Comparison of ENCODE assay signal across 8 cellular contexts in the genomic region with DNA sequence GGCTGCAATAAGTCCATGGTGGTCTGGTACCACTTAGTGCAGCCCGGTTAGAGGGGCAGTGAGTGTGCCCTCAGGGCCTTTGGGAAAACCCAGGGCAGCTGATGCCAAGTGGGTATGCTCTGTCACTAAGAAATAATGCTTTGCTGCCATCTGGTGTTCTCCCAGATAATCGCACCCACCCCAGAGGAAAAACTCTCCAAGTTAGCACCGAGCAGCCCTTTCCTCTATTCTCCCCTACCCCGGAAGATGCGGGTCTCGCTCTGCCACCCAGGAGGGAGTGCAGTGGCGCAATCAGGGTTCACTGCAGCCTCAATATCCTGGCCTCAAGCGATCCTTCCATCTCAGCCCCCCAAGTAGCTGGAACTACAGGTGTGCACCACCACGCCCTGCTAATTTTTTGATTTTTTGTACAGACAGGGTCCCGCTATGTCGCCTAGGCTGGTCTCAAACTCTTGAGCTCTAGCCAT. TPM values are rescaled to one million over a fixed set of nuclear protein-coding genes. Genes with fewer than 3 reads are reported as not detected.
DNase-seq lines count a peak whose midpoint lies in the region; ATAC-seq, FAIRE-seq and TF ChIP-seq lines count a peak whose summit lies in the region.

No MANE protein-coding gene starts in this region.

- H3K4me1 ChIP-seq in GM23338 (ENCODE audit: insufficient read depth) (no peaks in the 10 kb centered on the region), HepG2 (ENCODE audit: insufficient read depth, low read length) (peaks cover 44% of the 10 kb centered on the region)

- TF ChIP-seq EP300 in HepG2 (IDR thresholded peaks at IDR 0.05; ENCODE audit: low read depth in 2 of 2, low read length in 2 of 2) (no peak), HepG2 (CRISPR knock-in tag; IDR thresholded peaks at IDR 0.05; ENCODE audit: borderline replicate concordance) (no peak)

- H4K20me1 ChIP-seq in GM23338 (replicated peaks; ENCODE audit: insufficient read depth), result no peaks in the 10 kb centered on the region
- H4K20me1 ChIP-seq in HepG2 (ENCODE audit: insufficient read depth, low read length), result no peaks in the 10 kb centered on the region

- H3K27ac Mint-ChIP-seq in GM23338, result no peak overlapping the region

- H3K27me3 ChIP-seq in BJ (ENCODE audit: control insufficient read depth, insufficient read depth, low read length), result no peaks in the 10 kb centered on the region
- no peaks in the 10 kb centered on the region for H3K27me3 ChIP-seq in GM23338 (ENCODE audit: insufficient read depth)
- H3K27me3 ChIP-seq in HepG2 (ENCODE audit: control insufficient read depth in 1 of 2, insufficient read depth in 2 of 2, low read length in 2 of 2), result no peaks in the 10 kb centered on the region

- H3K4me3 ChIP-seq in BJ (ENCODE audit: low read depth, low read length), result no peak overlapping the region
- H3K4me3 ChIP-seq in GM23338, result no peak overlapping the region
- no peak overlapping the region for H3K4me3 ChIP-seq in choroid plexus epithelial cell (ENCODE audit: low read depth, low read length)
- no peak overlapping the region; a peak in 1 of 6 replicates for H3K4me3 ChIP-seq in HepG2 (replicated peaks in 1 of 3; ENCODE audit: insufficient read depth in 1 of 3, low read depth in 2 of 3, low read length in 3 of 3)

- H3K4me1 Mint-ChIP-seq in GM23338, result no peaks in the 10 kb centered on the region

- TF ChIP-seq RAD21 in HepG2 (CRISPR knock-in tag; IDR thresholded peaks at IDR 0.05), result peak; percentile 89

- peak; percentile 78 for FAIRE-seq in HepG2 (lab: Jason Lieb, UNC)

- no peak for DNase-seq in BJ (ENCODE audit: low read depth)
- DNase-seq in GM23338 (ENCODE audit: low spot score), result peak; percentile 89
- DNase-seq in NCI-H510A (lab: John Stamatoyannopoulos, UW), result peak; percentile 14
- peak; percentile 52 to 71 for DNase-seq in activated CD4-positive, alpha-beta T cell treated with anti-CD3 and anti-CD28 coated beads for 4 hours
- DNase-seq in choroid plexus epithelial cell (ENCODE audit: low read depth), result peak; percentile 67
- DNase-seq in HepG2 (ENCODE audit: low spot score), result peak; percentile 60
- DNase-seq in stimulated activated CD4-positive, alpha-beta T cell treated with anti-CD3 and anti-CD28 coated beads, TNF-alpha, amount 100 ng/mL, for 24 hours (ENCODE audit: low read depth in 3 of 3), result peak; percentile 44 to 58 (median 48)

- CTCF ChIA-PET in BJ (lab: Yijun Ruan, JAX) (interaction anchor here (0.6 to 5.4 kb wide), 45 partner anchors 12 to 776 kb away, joined by 3 to 56 read pairs (median 4); partner anchors contain the start of genes CIAO2A and DAPK2), HepG2 (lab: Yijun Ruan, JAX; ENCODE audit: low intra/inter-chr PET ratio, low total read pairs) (interaction anchor here (1.3 to 3.8 kb wide), 6 partner anchors 21 to 458 kb away, joined by 3 to 31 read pairs (median 4); no protein-coding TSS in a partner anchor)

- TF ChIP-seq POLR2A in HepG2 (IDR thresholded peaks at IDR 0.05; ENCODE audit: insufficient read depth in 1 of 2, low read depth in 2 of 2, low read length in 2 of 2), result no peak

- intact Hi-C loops in HepG2 (cut with micrococcal nuclease; ENCODE audit: unreplicated experiment), result loop anchor here (1.0 to 5.0 kb wide), 4 partner anchors 120 to 455 kb away; no protein-coding TSS in a partner anchor

- WGBS in HepG2 (ENCODE audit: low lambda C conversion rate), result 90% methylated on average over 3 of the region's 11 CpGs

- in situ Hi-C loops in HepG2 (cut with HindIII; ENCODE audit: extremely low pct_ligation_motif_present, low pct_unique_long_range_greater_than_20kb), result loop anchor here (5.0 kb wide), 2 partner anchors 315 to 455 kb away; no protein-coding TSS in a partner anchor

- peaks cover 5% of the 10 kb centered on the region for H3K27me3 Mint-ChIP-seq in GM23338 (ENCODE audit: insufficient read depth, low read depth, poor library complexity)

- H3K9me3 ChIP-seq in HepG2 (ENCODE audit: low read length), result no peaks in the 10 kb centered on the region

- POLR2A ChIA-PET in BJ (lab: Charles Lee), result no interaction called here
- POLR2A ChIA-PET in HepG2 (lab: Yijun Ruan, JAX), result interaction anchor here (1.2 kb wide), 1 partner anchor 315 kb away, joined by 3 read pairs; no protein-coding TSS in a partner anchor

- TF ChIP-seq CTCF in BJ (IDR thresholded peaks at IDR 0.05; ENCODE audit: insufficient read depth, low read depth, low read length) (peak; percentile 78), GM23338 (conservative IDR thresholded peaks at IDR 0.05; ENCODE audit: low read depth in 2 of 2) (peak; percentile 72 to 89), choroid plexus epithelial cell (conservative IDR thresholded peaks at IDR 0.05; ENCODE audit: low read depth, low read length) (peak; percentile 83), HepG2 (CRISPR knock-in tag; IDR thresholded peaks at IDR 0.05) (peak; percentile 88)

- H3K36me3 ChIP-seq in BJ (ENCODE audit: control insufficient read depth, insufficient read depth, low read length) (no peaks in the 10 kb centered on the region), GM23338 (ENCODE audit: insufficient read depth) (0 out of 2 replicates have a peak, but pooled peaks cover 4% of the 10 kb centered on the region), HepG2 (replicated peaks in 1 of 2; ENCODE audit: control insufficient read depth in 1 of 2, insufficient read depth in 2 of 2, low read length in 2 of 2) (peaks cover 3 to 4% of the 10 kb centered on the region in 2 experiments; a peak in 2 of 5 replicates)

- H3K4me2 ChIP-seq in GM23338 (no peak overlapping the region), HepG2 (ENCODE audit: low read depth, low read length) (peak overlapping the region; percentile 59)

- ATAC-seq in GM23338, result peak; percentile 93
- peak; percentile 89 for ATAC-seq in HepG2
- ATAC-seq in GM19467 (IDR thresholded peaks at IDR 0.05; ENCODE audit: unreplicated experiment), result no peak

- no peaks in the 10 kb centered on the region; the same call in 2 of the 3 replicates for H3K9me3 Mint-ChIP-seq in GM23338

- H3K9ac ChIP-seq in HepG2 (ENCODE audit: insufficient read depth, low read depth, low read length), result no peak overlapping the region

- no TSS peak for BruUV-seq in HepG2 (replicated peaks; lab: Mats Ljungman, UMichigan)

- H3K79me2 ChIP-seq in GM23338 (replicated peaks; ENCODE audit: insufficient read depth) (no peaks in the 10 kb centered on the region), HepG2 (ENCODE audit: insufficient read depth, low read length) (no peaks in the 10 kb centered on the region)

- peaks cover 12% of the 10 kb centered on the region for H3K36me3 Mint-ChIP-seq in GM23338 (ENCODE audit: low read depth)

- H3K27ac ChIP-seq in GM23338 (ENCODE audit: low read depth) (no peak overlapping the region), HepG2 (ENCODE audit: extremely low read length, insufficient read depth, low read length) (no peak overlapping the region)

- H3K9me2 ChIP-seq in GM23338 (ENCODE audit: insufficient read depth), result no peaks in the 10 kb centered on the region

- H2AFZ ChIP-seq in GM23338, result peak overlapping the region; percentile 75; the same call in 1 of the 2 replicates
- H2AFZ ChIP-seq in HepG2 (ENCODE audit: low read length), result no peak overlapping the region

- no peaks in the 10 kb centered on the region; the same call in 1 of the 2 replicates for H3F3A ChIP-seq in GM23338 (replicated peaks; ENCODE audit: low read depth)

- peak overlapping the region; percentile 24; the same call in 2 of the 3 replicates for H3K4me3 Mint-ChIP-seq in GM23338

RNA-seq across cellular contexts. Expression of gene DAPK2, which starts 21.3 kb away (rescaled TPM):
- polyA plus RNA-seq in BJ (2011; rRNA removed) (10.5 and 12.4 TPM in 2 replicates), GM23338 (2016; fragmentation: Nextera tagmentation; extraction: Ambion mirVana) (1.6 and 2.2 TPM in 2 replicates), HepG2 (2011; rRNA removed) (0.63 and 1.3 TPM in 2 replicates)
- polyA minus RNA-seq in BJ (2011; rRNA and poly(A)+ RNA removed), result 8.1 and 16.4 TPM in 2 replicates
- total RNA-seq in GM23338 (2014; rRNA removed; shearing (Covaris generic)), result 3.1 and 3.9 TPM in 2 replicates
- 0.14 and 0.33 TPM in 2 replicates for total RNA-seq in HepG2 (2016; rRNA removed; fragmentation: Illumina TruSeq; extraction: Trizol)
- not detected in 2 replicates for total RNA-seq in HepG2 (2016; cell fraction: cytosol; rRNA removed; fragmentation: Illumina TruSeq; extraction: Trizol; ENCODE audit: low read depth)
- total RNA-seq in HepG2 (2016; cell fraction: insoluble cytoplasmic fraction; rRNA removed; fragmentation: Illumina TruSeq; extraction: Trizol), result 0.09 TPM in 1 of 2 replicates, not detected in the other
- total RNA-seq in HepG2 (2016; cell fraction: membrane; rRNA removed; fragmentation: Illumina TruSeq; extraction: Trizol), result not detected in 2 replicates
- not detected in 2 replicates for total RNA-seq in HepG2 (2016; cell fraction: nucleus; rRNA removed; fragmentation: Illumina TruSeq; extraction: Trizol)
- polyA plus RNA-seq in HepG2 (2011; cell fraction: cytosol; rRNA removed), result 0.43 and 1.0 TPM in 2 replicates
- polyA plus RNA-seq in HepG2 (2011; cell fraction: nucleus; rRNA removed), result 1.5 and 4.0 TPM in 2 replicates
- polyA plus RNA-seq in HepG2 (2012), result 1.0 and 1.1 TPM in 2 replicates
- polyA plus RNA-seq in HepG2 (2016; cell fraction: cytosol; fragmentation: Illumina TruSeq; extraction: Trizol; ENCODE audit: low read depth), result not detected in 2 replicates
- 0.14 TPM in 1 of 2 replicates, not detected in the other for polyA plus RNA-seq in HepG2 (2016; cell fraction: insoluble cytoplasmic fraction; fragmentation: Illumina TruSeq; extraction: Trizol; ENCODE audit: low read depth)
- polyA plus RNA-seq in HepG2 (2016; cell fraction: membrane; fragmentation: Illumina TruSeq; extraction: Trizol; ENCODE audit: low read depth), result not detected in 2 replicates
- 0.13 and 0.64 TPM in 2 replicates for polyA plus RNA-seq in HepG2 (2016; cell fraction: nucleus; fragmentation: Illumina TruSeq; extraction: Trizol; ENCODE audit: insufficient read depth, low read depth)
- polyA minus RNA-seq in HepG2 (2011; rRNA and poly(A)+ RNA removed; ENCODE audit: low replicate concordance), result 0.74 and 9.0 TPM in 2 replicates
- polyA minus RNA-seq in HepG2 (2011; cell fraction: cytosol; rRNA and poly(A)+ RNA removed), result 0.69 and 0.97 TPM in 2 replicates
- 1.5 and 2.6 TPM in 2 replicates for polyA minus RNA-seq in HepG2 (2011; cell fraction: nucleus; rRNA and poly(A)+ RNA removed)

RNA-seq across cellular contexts. Expression of gene CIAO2A, which starts 26.0 kb away (rescaled TPM):
- 24.6 and 41.2 TPM in 2 replicates for polyA plus RNA-seq in BJ (2011; rRNA removed)
- polyA minus RNA-seq in BJ (2011; rRNA and poly(A)+ RNA removed), result 4.0 and 4.6 TPM in 2 replicates
- 132 and 199 TPM in 2 replicates for total RNA-seq in GM23338 (2014; rRNA removed; shearing (Covaris generic))
- 318 and 366 TPM in 2 replicates for polyA plus RNA-seq in GM23338 (2016; fragmentation: Nextera tagmentation; extraction: Ambion mirVana)
- total RNA-seq in HepG2 (2016; rRNA removed; fragmentation: Illumina TruSeq; extraction: Trizol), result 100 and 114 TPM in 2 replicates
- 117 and 120 TPM in 2 replicates for total RNA-seq in HepG2 (2016; cell fraction: cytosol; rRNA removed; fragmentation: Illumina TruSeq; extraction: Trizol; ENCODE audit: low read depth)
- total RNA-seq in HepG2 (2016; cell fraction: insoluble cytoplasmic fraction; rRNA removed; fragmentation: Illumina TruSeq; extraction: Trizol), result 104 and 128 TPM in 2 replicates
- 188 and 189 TPM in 2 replicates for total RNA-seq in HepG2 (2016; cell fraction: membrane; rRNA removed; fragmentation: Illumina TruSeq; extraction: Trizol)
- 45.9 and 47.2 TPM in 2 replicates for total RNA-seq in HepG2 (2016; cell fraction: nucleus; rRNA removed; fragmentation: Illumina TruSeq; extraction: Trizol)
- 60.7 and 83.0 TPM in 2 replicates for polyA plus RNA-seq in HepG2 (2011; rRNA removed)
- polyA plus RNA-seq in HepG2 (2011; cell fraction: cytosol; rRNA removed), result 47.8 and 57.9 TPM in 2 replicates
- polyA plus RNA-seq in HepG2 (2011; cell fraction: nucleus; rRNA removed), result 10.1 and 17.2 TPM in 2 replicates
- polyA plus RNA-seq in HepG2 (2012), result 66.7 and 86.2 TPM in 2 replicates
- 136 and 156 TPM in 2 replicates for polyA plus RNA-seq in HepG2 (2016; cell fraction: cytosol; fragmentation: Illumina TruSeq; extraction: Trizol; ENCODE audit: low read depth)
- 144 and 157 TPM in 2 replicates for polyA plus RNA-seq in HepG2 (2016; cell fraction: insoluble cytoplasmic fraction; fragmentation: Illumina TruSeq; extraction: Trizol; ENCODE audit: low read depth)
- 185 and 196 TPM in 2 replicates for polyA plus RNA-seq in HepG2 (2016; cell fraction: membrane; fragmentation: Illumina TruSeq; extraction: Trizol; ENCODE audit: low read depth)
- 78.4 and 88.1 TPM in 2 replicates for polyA plus RNA-seq in HepG2 (2016; cell fraction: nucleus; fragmentation: Illumina TruSeq; extraction: Trizol; ENCODE audit: insufficient read depth, low read depth)
- polyA minus RNA-seq in HepG2 (2011; rRNA and poly(A)+ RNA removed; ENCODE audit: low replicate concordance), result 5.8 and 12.6 TPM in 2 replicates
- 13.1 and 13.5 TPM in 2 replicates for polyA minus RNA-seq in HepG2 (2011; cell fraction: cytosol; rRNA and poly(A)+ RNA removed)
- polyA minus RNA-seq in HepG2 (2011; cell fraction: nucleus; rRNA and poly(A)+ RNA removed), result 11.3 and 13.7 TPM in 2 replicates

RNA-seq across cellular contexts. Expression of gene SNX1, which starts 28.2 kb away (rescaled TPM):
- 57.5 and 74.4 TPM in 2 replicates for polyA plus RNA-seq in BJ (2011; rRNA removed)
- polyA minus RNA-seq in BJ (2011; rRNA and poly(A)+ RNA removed), result 41.2 and 59.1 TPM in 2 replicates
- total RNA-seq in GM23338 (2014; rRNA removed; shearing (Covaris generic)), result 27.5 and 33.3 TPM in 2 replicates
- polyA plus RNA-seq in GM23338 (2016; fragmentation: Nextera tagmentation; extraction: Ambion mirVana), result 29.1 and 33.8 TPM in 2 replicates
- 29.3 and 58.2 TPM in 2 replicates for total RNA-seq in HepG2 (2016; rRNA removed; fragmentation: Illumina TruSeq; extraction: Trizol)
- 12.4 and 14.5 TPM in 2 replicates for total RNA-seq in HepG2 (2016; cell fraction: cytosol; rRNA removed; fragmentation: Illumina TruSeq; extraction: Trizol; ENCODE audit: low read depth)
- 28.7 and 54.5 TPM in 2 replicates for total RNA-seq in HepG2 (2016; cell fraction: insoluble cytoplasmic fraction; rRNA removed; fragmentation: Illumina TruSeq; extraction: Trizol)
- 20.0 and 22.0 TPM in 2 replicates for total RNA-seq in HepG2 (2016; cell fraction: membrane; rRNA removed; fragmentation: Illumina TruSeq; extraction: Trizol)
- 37.1 and 41.6 TPM in 2 replicates for total RNA-seq in HepG2 (2016; cell fraction: nucleus; rRNA removed; fragmentation: Illumina TruSeq; extraction: Trizol)
- 60.1 and 63.5 TPM in 2 replicates for polyA plus RNA-seq in HepG2 (2011; rRNA removed)
- polyA plus RNA-seq in HepG2 (2011; cell fraction: cytosol; rRNA removed), result 48.1 and 49.3 TPM in 2 replicates
- polyA plus RNA-seq in HepG2 (2011; cell fraction: nucleus; rRNA removed), result 116 and 118 TPM in 2 replicates
- 46.7 and 52.1 TPM in 2 replicates for polyA plus RNA-seq in HepG2 (2012)
- 14.2 and 16.4 TPM in 2 replicates for polyA plus RNA-seq in HepG2 (2016; cell fraction: cytosol; fragmentation: Illumina TruSeq; extraction: Trizol; ENCODE audit: low read depth)
- 117 and 119 TPM in 2 replicates for polyA plus RNA-seq in HepG2 (2016; cell fraction: insoluble cytoplasmic fraction; fragmentation: Illumina TruSeq; extraction: Trizol; ENCODE audit: low read depth)
- polyA plus RNA-seq in HepG2 (2016; cell fraction: membrane; fragmentation: Illumina TruSeq; extraction: Trizol; ENCODE audit: low read depth), result 22.7 and 27.4 TPM in 2 replicates
- 118 and 124 TPM in 2 replicates for polyA plus RNA-seq in HepG2 (2016; cell fraction: nucleus; fragmentation: Illumina TruSeq; extraction: Trizol; ENCODE audit: insufficient read depth, low read depth)
- polyA minus RNA-seq in HepG2 (2011; rRNA and poly(A)+ RNA removed; ENCODE audit: low replicate concordance), result 89.7 and 117 TPM in 2 replicates
- polyA minus RNA-seq in HepG2 (2011; cell fraction: cytosol; rRNA and poly(A)+ RNA removed), result 36.7 and 43.3 TPM in 2 replicates
- 56.4 and 70.6 TPM in 2 replicates for polyA minus RNA-seq in HepG2 (2011; cell fraction: nucleus; rRNA and poly(A)+ RNA removed)
